Comparison of ENCODE assay signal across 11 cellular contexts in genomic region chr11:47916361-47916841, GRCh38.
DNase-seq lines count a peak whose midpoint lies in the region; ATAC-seq and TF ChIP-seq lines count a peak whose summit lies in the region.
"Had no signal": no experiment of that assay in that cellular context is flagged by ENCODE, and none has a peak within 500 bp of the region (broad histone marks: within the 10 kb centered on the region; RNA-seq: fewer than 3 reads in every experiment).

No MANE protein-coding gene starts in this region.

- no peak overlapping the region for H3K4me2 ChIP-seq in trophoblast cell (ENCODE audit: low read length)

- H3K9me3 Mint-ChIP-seq in CD14-positive monocyte = peaks cover 0 to 3% (median 0%) of the 10 kb centered on the region in 7 donors
- no peaks in the 10 kb centered on the region for H3K9me3 Mint-ChIP-seq in WTC11

- peaks cover 0 to 2% (median 0%) of the 10 kb centered on the region in 3 donors for H3K27me3 Mint-ChIP-seq in CD14-positive monocyte (ENCODE audit: low read depth in 3 of 3)
- H3K27me3 Mint-ChIP-seq in T-helper 17 cell = no peaks in the 10 kb centered on the region
- no peaks in the 10 kb centered on the region for H3K27me3 Mint-ChIP-seq in WTC11 (ENCODE audit: low read depth)

- H2BK12ac ChIP-seq in trophoblast cell (ENCODE audit: low read length) = peak overlapping the region; percentile 96

- H3K23ac ChIP-seq in trophoblast cell (ENCODE audit: low read length) = no peak overlapping the region

- DNase-seq in CD14-positive monocyte (ENCODE audit: low spot score) = no peak
- no peak for DNase-seq in T-helper 17 cell
- no peak for DNase-seq in Right ventricle myocardium inferior (ENCODE audit: missing footprints)
- DNase-seq in trophoblast cell = peak; percentile 97 to 98
- DNase-seq in hepatic stellate cell (ENCODE audit: low spot score) = no peak
- DNase-seq in WTC11 (ENCODE audit: low spot score) = no peak
- DNase-seq in SW480 (ENCODE audit: low spot score) = no peak
- DNase-seq: Calu3; MG63; stimulated activated naive CD8-positive, alpha-beta T cell treated with anti-CD3 and anti-CD28 coated beads, Interleukin-15, Interleukin-2, amounts not matched to agents 100 U/mL and 50 U/mL, for 24 hours had no signal

- peak overlapping the region; percentile 53 for H4K8ac ChIP-seq in trophoblast cell (ENCODE audit: low read depth, low read length)

- TF ChIP-seq CTCF in CD14-positive monocyte (IDR thresholded peaks at IDR 0.05) (no peak), WTC11 (IDR thresholded peaks at IDR 0.05) (no peak)

- no peak overlapping the region for H2AFZ ChIP-seq in trophoblast cell (ENCODE audit: insufficient read depth, low read length, poor library complexity)

- no peaks in the 10 kb centered on the region for H3K27me3 ChIP-seq in trophoblast cell (ENCODE audit: insufficient read depth, low read length)
- H3K27me3 ChIP-seq: MG63 had no signal

- WGBS in trophoblast cell (ENCODE audit: extremely low coverage, insufficient coverage, insufficient read length) = no CpG with 5 or more reads among the region's 9 CpGs

- H3K4me3 Mint-ChIP-seq in CD14-positive monocyte = no peak overlapping the region
- no peak overlapping the region for H3K4me3 Mint-ChIP-seq in T-helper 17 cell
- H3K4me3 Mint-ChIP-seq in WTC11 = no peak overlapping the region

- H3K4me1 Mint-ChIP-seq in CD14-positive monocyte (peaks cover 55% of the 10 kb centered on the region), T-helper 17 cell (peaks cover 53% of the 10 kb centered on the region), WTC11 (peaks cover 20% of the 10 kb centered on the region)

- ATAC-seq in T-helper 17 cell (no peak), Right ventricle myocardium inferior (peak; percentile 76), WTC11 (no peak), HG03432 (IDR thresholded peaks at IDR 0.05; ENCODE audit: unreplicated experiment) (no peak)
- ATAC-seq: stimulated activated naive CD8-positive, alpha-beta T cell treated with anti-CD3 and anti-CD28 coated beads, Interleukin-15, Interleukin-2, amounts not matched to agents 100 U/mL and 50 U/mL, for 24 hours had no signal

- H3K79me1 ChIP-seq in trophoblast cell (ENCODE audit: low read length) = peaks cover 14% of the 10 kb centered on the region

- no peaks in the 10 kb centered on the region for H3K79me2 ChIP-seq in trophoblast cell (ENCODE audit: control insufficient read depth, insufficient read depth, low read length, poor library complexity)

- H3K36me3 Mint-ChIP-seq in CD14-positive monocyte (no peaks in the 10 kb centered on the region), T-helper 17 cell (ENCODE audit: low read depth) (no peaks in the 10 kb centered on the region), WTC11 (no peaks in the 10 kb centered on the region)

- H2BK120ac ChIP-seq in trophoblast cell (ENCODE audit: insufficient read depth, low read length, poor library complexity) = peak overlapping the region; percentile 44

- H4K12ac ChIP-seq in trophoblast cell (ENCODE audit: low read depth, low read length) = no peak overlapping the region

- no peaks in the 10 kb centered on the region for H3K9me3 ChIP-seq in T-helper 17 cell (ENCODE audit: control insufficient read depth, low read length, poor library complexity, severe bottlenecking)
- no peaks in the 10 kb centered on the region for H3K9me3 ChIP-seq in trophoblast cell (ENCODE audit: insufficient read depth, low read depth, low read length)
- H3K9me3 ChIP-seq: MG63 had no signal

- peak overlapping the region; percentile 59 for H2BK5ac ChIP-seq in trophoblast cell (ENCODE audit: low read depth, low read length, poor library complexity)

- no peak overlapping the region for H3K18ac ChIP-seq in trophoblast cell (ENCODE audit: low read length)

- CTCF ChIA-PET in WTC11 (lab: Charles Lee) = no interaction called here

- H2AK5ac ChIP-seq in trophoblast cell (ENCODE audit: low read length) = peak overlapping the region; percentile 32

- H3K27ac ChIP-seq in trophoblast cell (ENCODE audit: low read depth, low read length) = peak overlapping the region; percentile 77

- POLR2A ChIA-PET in WTC11 (lab: Charles Lee) = no interaction called here

- no peaks in the 10 kb centered on the region for H3K36me3 ChIP-seq in trophoblast cell (ENCODE audit: control insufficient read depth in 1 of 2, insufficient read depth in 2 of 2, low read length in 2 of 2)
- H3K36me3 ChIP-seq: MG63 had no signal

- no peak overlapping the region for H3K4me3 ChIP-seq in trophoblast cell (ENCODE audit: low read depth, low read length)
- H3K4me3 ChIP-seq: MG63 had no signal

- H3K27ac Mint-ChIP-seq in CD14-positive monocyte (peak overlapping the region in 5 of 7 donors; percentile 10 to 57 (median 37)), T-helper 17 cell (peak overlapping the region; percentile 78), WTC11 (no peak overlapping the region)

- no peak overlapping the region for H3K4ac ChIP-seq in trophoblast cell (ENCODE audit: low read depth, low read length)

- H3K14ac ChIP-seq in trophoblast cell (ENCODE audit: low read length) = peak overlapping the region; percentile 26

- H4K91ac ChIP-seq in trophoblast cell (ENCODE audit: low read depth, low read length) = no peak overlapping the region

- intact Hi-C loops in CD14-positive monocyte (cut with micrococcal nuclease) (no loop called here), Right ventricle myocardium inferior (cut with DNase I) (no loop called here)

- peaks cover 25 to 36% of the 10 kb centered on the region in 2 experiments for H3K4me1 ChIP-seq in trophoblast cell (ENCODE audit: control insufficient read depth in 1 of 2, insufficient read depth in 2 of 2, low read length in 2 of 2)

- no peak overlapping the region for H3K9ac ChIP-seq in trophoblast cell (ENCODE audit: low read length)

TF ChIP-seq in WTC11, 78 proteins besides CTCF, POLR2A, EP300 and RAD21 (continues in another document):
- TF ChIP-seq ZNF219 (CRISPR knock-in tag; IDR thresholded peaks at IDR 0.05; ENCODE audit: borderline replicate concordance) (no peak), FOXP1 (CRISPR knock-in tag; IDR thresholded peaks at IDR 0.05; ENCODE audit: borderline replicate concordance) (no peak), ETV6 (CRISPR knock-in tag; IDR thresholded peaks at IDR 0.05) (no peak), RORB (CRISPR knock-in tag; IDR thresholded peaks at IDR 0.05) (no peak)
- TF ChIP-seq, protein P1, sequence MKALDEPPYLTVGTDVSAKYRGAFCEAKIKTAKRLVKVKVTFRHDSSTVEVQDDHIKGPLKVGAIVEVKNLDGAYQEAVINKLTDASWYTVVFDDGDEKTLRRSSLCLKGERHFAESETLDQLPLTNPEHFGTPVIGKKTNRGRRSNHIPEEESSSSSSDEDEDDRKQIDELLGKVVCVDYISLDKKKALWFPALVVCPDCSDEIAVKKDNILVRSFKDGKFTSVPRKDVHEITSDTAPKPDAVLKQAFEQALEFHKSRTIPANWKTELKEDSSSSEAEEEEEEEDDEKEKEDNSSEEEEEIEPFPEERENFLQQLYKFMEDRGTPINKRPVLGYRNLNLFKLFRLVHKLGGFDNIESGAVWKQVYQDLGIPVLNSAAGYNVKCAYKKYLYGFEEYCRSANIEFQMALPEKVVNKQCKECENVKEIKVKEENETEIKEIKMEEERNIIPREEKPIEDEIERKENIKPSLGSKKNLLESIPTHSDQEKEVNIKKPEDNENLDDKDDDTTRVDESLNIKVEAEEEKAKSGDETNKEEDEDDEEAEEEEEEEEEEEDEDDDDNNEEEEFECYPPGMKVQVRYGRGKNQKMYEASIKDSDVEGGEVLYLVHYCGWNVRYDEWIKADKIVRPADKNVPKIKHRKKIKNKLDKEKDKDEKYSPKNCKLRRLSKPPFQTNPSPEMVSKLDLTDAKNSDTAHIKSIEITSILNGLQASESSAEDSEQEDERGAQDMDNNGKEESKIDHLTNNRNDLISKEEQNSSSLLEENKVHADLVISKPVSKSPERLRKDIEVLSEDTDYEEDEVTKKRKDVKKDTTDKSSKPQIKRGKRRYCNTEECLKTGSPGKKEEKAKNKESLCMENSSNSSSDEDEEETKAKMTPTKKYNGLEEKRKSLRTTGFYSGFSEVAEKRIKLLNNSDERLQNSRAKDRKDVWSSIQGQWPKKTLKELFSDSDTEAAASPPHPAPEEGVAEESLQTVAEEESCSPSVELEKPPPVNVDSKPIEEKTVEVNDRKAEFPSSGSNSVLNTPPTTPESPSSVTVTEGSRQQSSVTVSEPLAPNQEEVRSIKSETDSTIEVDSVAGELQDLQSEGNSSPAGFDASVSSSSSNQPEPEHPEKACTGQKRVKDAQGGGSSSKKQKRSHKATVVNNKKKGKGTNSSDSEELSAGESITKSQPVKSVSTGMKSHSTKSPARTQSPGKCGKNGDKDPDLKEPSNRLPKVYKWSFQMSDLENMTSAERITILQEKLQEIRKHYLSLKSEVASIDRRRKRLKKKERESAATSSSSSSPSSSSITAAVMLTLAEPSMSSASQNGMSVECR (CRISPR knock-in tag; IDR thresholded peaks at IDR 0.05; ENCODE audit: borderline replicate concordance) = no peak
- TF ChIP-seq, protein P2, sequence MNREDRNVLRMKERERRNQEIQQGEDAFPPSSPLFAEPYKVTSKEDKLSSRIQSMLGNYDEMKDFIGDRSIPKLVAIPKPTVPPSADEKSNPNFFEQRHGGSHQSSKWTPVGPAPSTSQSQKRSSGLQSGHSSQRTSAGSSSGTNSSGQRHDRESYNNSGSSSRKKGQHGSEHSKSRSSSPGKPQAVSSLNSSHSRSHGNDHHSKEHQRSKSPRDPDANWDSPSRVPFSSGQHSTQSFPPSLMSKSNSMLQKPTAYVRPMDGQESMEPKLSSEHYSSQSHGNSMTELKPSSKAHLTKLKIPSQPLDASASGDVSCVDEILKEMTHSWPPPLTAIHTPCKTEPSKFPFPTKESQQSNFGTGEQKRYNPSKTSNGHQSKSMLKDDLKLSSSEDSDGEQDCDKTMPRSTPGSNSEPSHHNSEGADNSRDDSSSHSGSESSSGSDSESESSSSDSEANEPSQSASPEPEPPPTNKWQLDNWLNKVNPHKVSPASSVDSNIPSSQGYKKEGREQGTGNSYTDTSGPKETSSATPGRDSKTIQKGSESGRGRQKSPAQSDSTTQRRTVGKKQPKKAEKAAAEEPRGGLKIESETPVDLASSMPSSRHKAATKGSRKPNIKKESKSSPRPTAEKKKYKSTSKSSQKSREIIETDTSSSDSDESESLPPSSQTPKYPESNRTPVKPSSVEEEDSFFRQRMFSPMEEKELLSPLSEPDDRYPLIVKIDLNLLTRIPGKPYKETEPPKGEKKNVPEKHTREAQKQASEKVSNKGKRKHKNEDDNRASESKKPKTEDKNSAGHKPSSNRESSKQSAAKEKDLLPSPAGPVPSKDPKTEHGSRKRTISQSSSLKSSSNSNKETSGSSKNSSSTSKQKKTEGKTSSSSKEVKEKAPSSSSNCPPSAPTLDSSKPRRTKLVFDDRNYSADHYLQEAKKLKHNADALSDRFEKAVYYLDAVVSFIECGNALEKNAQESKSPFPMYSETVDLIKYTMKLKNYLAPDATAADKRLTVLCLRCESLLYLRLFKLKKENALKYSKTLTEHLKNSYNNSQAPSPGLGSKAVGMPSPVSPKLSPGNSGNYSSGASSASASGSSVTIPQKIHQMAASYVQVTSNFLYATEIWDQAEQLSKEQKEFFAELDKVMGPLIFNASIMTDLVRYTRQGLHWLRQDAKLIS (CRISPR knock-in tag; IDR thresholded peaks at IDR 0.05; ENCODE audit: borderline replicate concordance) = no peak

Comparison
In these comparisons a context has a peak if more than half of its experiments do, and no peak if none do; other contexts are left out.
1. DNase-seq: peak in trophoblast cell (2 of 2); none in CD14-positive monocyte (single experiment), T-helper 17 cell (0 of 3), Right ventricle myocardium inferior (single experiment), hepatic stellate cell (single experiment), WTC11 (single experiment) and SW480 (single experiment).